Comparison of ENCODE assay signal across 12 cellular contexts in the genomic region with DNA sequence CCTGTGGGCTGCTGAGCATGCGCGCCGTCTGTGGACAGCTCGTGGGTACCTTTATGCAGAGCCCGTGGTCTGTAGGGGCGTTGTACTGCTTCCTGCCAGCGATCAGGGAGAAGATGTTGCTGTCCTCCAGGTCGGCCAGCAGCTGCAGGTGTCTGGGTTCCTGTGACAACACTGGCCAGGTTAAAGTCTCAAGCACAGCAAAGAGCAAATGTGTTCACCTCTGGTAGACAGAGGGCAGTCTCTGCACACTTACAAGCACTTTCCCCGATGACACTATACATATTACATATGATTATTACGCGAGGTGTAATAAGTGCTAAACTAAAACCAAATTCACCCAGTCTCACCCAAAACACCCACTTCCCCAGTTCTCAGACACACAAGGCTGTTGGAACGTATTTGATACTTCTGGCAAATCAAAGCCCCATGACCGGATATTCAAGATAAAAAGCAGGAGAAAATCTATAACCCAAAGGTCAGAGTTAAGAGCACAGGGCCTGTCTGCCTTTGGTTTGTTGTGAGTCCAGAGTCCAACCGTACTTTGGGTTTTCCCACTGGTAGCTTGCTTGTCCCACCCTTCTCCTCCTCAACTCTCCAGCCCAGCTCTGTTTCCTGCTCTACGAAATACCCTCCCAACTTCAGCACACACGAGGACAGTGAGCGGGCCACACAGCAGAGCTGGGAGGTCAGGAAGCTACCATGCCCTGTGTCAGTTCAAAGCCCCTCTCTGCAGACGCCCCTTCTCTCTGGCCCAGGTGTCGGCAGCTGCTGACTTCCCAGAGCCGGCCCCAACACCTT. TPM values are rescaled to one million over a fixed set of nuclear protein-coding genes. Genes with fewer than 3 reads are reported as not detected.
DNase-seq lines count a peak whose midpoint lies in the region; ATAC-seq and TF ChIP-seq lines count a peak whose summit lies in the region.
"Had no signal": no experiment of that assay in that cellular context is flagged by ENCODE, and none has a peak within 500 bp of the region (broad histone marks: within the 10 kb centered on the region; RNA-seq: fewer than 3 reads in every experiment).

No MANE protein-coding gene starts in this region.

- no peaks in the 10 kb centered on the region for H3K27me3 Mint-ChIP-seq in Caco-2 (ENCODE audit: insufficient read depth, unreplicated experiment)
- no peaks in the 10 kb centered on the region for H3K27me3 Mint-ChIP-seq in brain

- H3K4me1 Mint-ChIP-seq in Caco-2 (ENCODE audit: low read depth, unreplicated experiment) = peaks cover 26% of the 10 kb centered on the region
- H3K4me1 Mint-ChIP-seq in brain = no peaks in the 10 kb centered on the region

- POLR2A ChIA-PET in Caco-2 (lab: Charles Lee) = no interaction called here

- no peak overlapping the region for H3K27ac ChIP-seq in left lung
- H3K27ac ChIP-seq in effector memory CD4-positive, alpha-beta T cell (ENCODE audit: insufficient read depth, low read length, poor library complexity, severe bottlenecking) = no peak overlapping the region

- TF ChIP-seq EP300 in Ishikawa (IDR thresholded peaks at IDR 0.05; ENCODE audit: borderline replicate concordance) = no peak

- H3K4me3 Mint-ChIP-seq in Caco-2 (ENCODE audit: unreplicated experiment) (no peak overlapping the region), brain (no peak overlapping the region)
- H3K4me3 Mint-ChIP-seq: natural killer cell treated with Interleukin-12 subunit alpha and Interleukin-12 subunit beta and Interleukin-15 and Interleukin-18, amount 100 ng/mL, for 72 hours had no signal

- H3K27ac Mint-ChIP-seq in Caco-2 (ENCODE audit: unreplicated experiment) (peak overlapping the region; percentile 39), brain (peak overlapping the region in 1 of 5 experiments; percentile 56)
- H3K27ac Mint-ChIP-seq: natural killer cell treated with Interleukin-12 subunit alpha and Interleukin-12 subunit beta and Interleukin-15 and Interleukin-18, amount 100 ng/mL, for 72 hours had no signal

- ATAC-seq in left lung (peak; percentile 27), GM19395 (IDR thresholded peaks at IDR 0.05; ENCODE audit: unreplicated experiment) (no peak), HG03280 (IDR thresholded peaks at IDR 0.05; ENCODE audit: unreplicated experiment) (no peak), GM21390 (IDR thresholded peaks at IDR 0.05; ENCODE audit: unreplicated experiment) (no peak)

- no peaks in the 10 kb centered on the region for H3K9me3 Mint-ChIP-seq in Caco-2 (ENCODE audit: unreplicated experiment)
- no peaks in the 10 kb centered on the region for H3K9me3 Mint-ChIP-seq in brain
- H3K9me3 Mint-ChIP-seq: natural killer cell treated with Interleukin-12 subunit alpha and Interleukin-12 subunit beta and Interleukin-15 and Interleukin-18, amount 100 ng/mL, for 72 hours had no signal

- H3K9me3 ChIP-seq in Caco-2 = no peaks in the 10 kb centered on the region
- H3K9me3 ChIP-seq in left lung = no peaks in the 10 kb centered on the region
- H3K9me3 ChIP-seq in effector memory CD4-positive, alpha-beta T cell (ENCODE audit: control insufficient read depth, low read length) = no peaks in the 10 kb centered on the region

- H3K36me3 Mint-ChIP-seq in Caco-2 (ENCODE audit: insufficient read depth, unreplicated experiment) (peaks cover 39% of the 10 kb centered on the region), brain (peaks cover 49% of the 10 kb centered on the region)
- H3K36me3 Mint-ChIP-seq: natural killer cell treated with Interleukin-12 subunit alpha and Interleukin-12 subunit beta and Interleukin-15 and Interleukin-18, amount 100 ng/mL, for 72 hours had no signal

- H3K27me3 ChIP-seq in Caco-2 (replicated peaks; ENCODE audit: control insufficient read depth, insufficient read depth, low read length) = no peaks in the 10 kb centered on the region
- no peaks in the 10 kb centered on the region for H3K27me3 ChIP-seq in left lung
- no peaks in the 10 kb centered on the region for H3K27me3 ChIP-seq in effector memory CD4-positive, alpha-beta T cell (replicated peaks; ENCODE audit: control insufficient read depth, insufficient read depth, low read length, poor library complexity, severe bottlenecking)

- CTCF ChIA-PET in Caco-2 (lab: Charles Lee) = interaction anchor here (0.5 to 1.5 kb wide), 6 partner anchors 19 to 546 kb away, joined by 3 to 7 read pairs (median 5); no protein-coding TSS in a partner anchor

- H3K4me3 ChIP-seq in Caco-2 (ENCODE audit: low read depth, low read length) = no peak overlapping the region
- no peak overlapping the region for H3K4me3 ChIP-seq in left lung
- H3K4me3 ChIP-seq in effector memory CD4-positive, alpha-beta T cell (ENCODE audit: insufficient read depth, low read depth, low read length, poor library complexity, severe bottlenecking) = no peak overlapping the region

- peak; percentile 41; the same call in 1 of the 2 replicates for TF ChIP-seq RAD21 in Ishikawa (IDR thresholded peaks at IDR 0.05; ENCODE audit: low read depth)

- BruUV-seq in Caco-2 (replicated peaks; lab: Mats Ljungman, UMichigan) = no TSS peak

- H3K4me1 ChIP-seq in Caco-2 (peaks cover 9% of the 10 kb centered on the region), left lung (peaks cover 0 to 13% of the 10 kb centered on the region in 2 donors)
- H3K4me1 ChIP-seq in effector memory CD4-positive, alpha-beta T cell (ENCODE audit: control insufficient read depth, insufficient read depth, low read length, poor library complexity, severe bottlenecking) = peaks cover 9% of the 10 kb centered on the region

- DNase-seq in Caco-2 = peak in 1 of 2 experiments; percentile 47
- DNase-seq in left lung = no peak
- no peak for DNase-seq in effector memory CD4-positive, alpha-beta T cell
- DNase-seq: activated CD4-positive, alpha-beta T cell treated with anti-CD3 and anti-CD28 coated beads, Interleukin-2, amount 50 U/mL, for 4 hours; effector CD4-positive, alpha-beta T cell; NCI-H446 had no signal

- peaks cover 3% of the 10 kb centered on the region; the same call in 1 of the 2 replicates for H3K36me3 ChIP-seq in Caco-2 (ENCODE audit: control insufficient read depth, insufficient read depth, low read length)
- peaks cover 0 to 80% of the 10 kb centered on the region in 2 donors for H3K36me3 ChIP-seq in left lung
- H3K36me3 ChIP-seq in effector memory CD4-positive, alpha-beta T cell (ENCODE audit: control insufficient read depth, insufficient read depth, low read length) = no peaks in the 10 kb centered on the region

- intact Hi-C loops in Caco-2 (cut with micrococcal nuclease; ENCODE audit: unreplicated experiment) (loop anchor here (1.0 to 2.0 kb wide), 3 partner anchors 18 to 523 kb away; no protein-coding TSS in a partner anchor), left lung (cut with DNase I) (no loop called here)

- TF ChIP-seq CTCF in Caco-2 (IDR thresholded peaks at IDR 0.05; ENCODE audit: insufficient read depth in 1 of 2, low read depth in 1 of 2, low read length in 1 of 2, severe bottlenecking in 1 of 2, unreplicated experiment in 1 of 2) = peak; percentile 11 to 70
- peak; percentile 36 to 40 for TF ChIP-seq CTCF in brain (conservative IDR thresholded peaks at IDR 0.05)
- no peak for TF ChIP-seq CTCF in left lung (IDR thresholded peaks at IDR 0.05)

TF ChIP-seq in Ishikawa, 13 proteins besides CTCF, POLR2A, EP300 and RAD21:
- TF ChIP-seq TAF1 (IDR thresholded peaks at IDR 0.05; ENCODE audit: low read depth) = no peak
- TF ChIP-seq, protein P1, sequence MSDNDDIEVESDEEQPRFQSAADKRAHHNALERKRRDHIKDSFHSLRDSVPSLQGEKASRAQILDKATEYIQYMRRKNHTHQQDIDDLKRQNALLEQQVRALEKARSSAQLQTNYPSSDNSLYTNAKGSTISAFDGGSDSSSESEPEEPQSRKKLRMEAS (IDR thresholded peaks at IDR 0.05) = no peak
- no peak for TF ChIP-seq YY1 (IDR thresholded peaks at IDR 0.05; ENCODE audit: low read depth)
- no peak for TF ChIP-seq FOXM1 (IDR thresholded peaks at IDR 0.05; ENCODE audit: borderline replicate concordance, low read depth)
- no peak for TF ChIP-seq EGR1 (IDR thresholded peaks at IDR 0.05)
- TF ChIP-seq, protein P2, sequence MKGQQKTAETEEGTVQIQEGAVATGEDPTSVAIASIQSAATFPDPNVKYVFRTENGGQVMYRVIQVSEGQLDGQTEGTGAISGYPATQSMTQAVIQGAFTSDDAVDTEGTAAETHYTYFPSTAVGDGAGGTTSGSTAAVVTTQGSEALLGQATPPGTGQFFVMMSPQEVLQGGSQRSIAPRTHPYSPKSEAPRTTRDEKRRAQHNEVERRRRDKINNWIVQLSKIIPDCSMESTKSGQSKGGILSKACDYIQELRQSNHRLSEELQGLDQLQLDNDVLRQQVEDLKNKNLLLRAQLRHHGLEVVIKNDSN (IDR thresholded peaks at IDR 0.05) = no peak
- TF ChIP-seq, protein P3, sequence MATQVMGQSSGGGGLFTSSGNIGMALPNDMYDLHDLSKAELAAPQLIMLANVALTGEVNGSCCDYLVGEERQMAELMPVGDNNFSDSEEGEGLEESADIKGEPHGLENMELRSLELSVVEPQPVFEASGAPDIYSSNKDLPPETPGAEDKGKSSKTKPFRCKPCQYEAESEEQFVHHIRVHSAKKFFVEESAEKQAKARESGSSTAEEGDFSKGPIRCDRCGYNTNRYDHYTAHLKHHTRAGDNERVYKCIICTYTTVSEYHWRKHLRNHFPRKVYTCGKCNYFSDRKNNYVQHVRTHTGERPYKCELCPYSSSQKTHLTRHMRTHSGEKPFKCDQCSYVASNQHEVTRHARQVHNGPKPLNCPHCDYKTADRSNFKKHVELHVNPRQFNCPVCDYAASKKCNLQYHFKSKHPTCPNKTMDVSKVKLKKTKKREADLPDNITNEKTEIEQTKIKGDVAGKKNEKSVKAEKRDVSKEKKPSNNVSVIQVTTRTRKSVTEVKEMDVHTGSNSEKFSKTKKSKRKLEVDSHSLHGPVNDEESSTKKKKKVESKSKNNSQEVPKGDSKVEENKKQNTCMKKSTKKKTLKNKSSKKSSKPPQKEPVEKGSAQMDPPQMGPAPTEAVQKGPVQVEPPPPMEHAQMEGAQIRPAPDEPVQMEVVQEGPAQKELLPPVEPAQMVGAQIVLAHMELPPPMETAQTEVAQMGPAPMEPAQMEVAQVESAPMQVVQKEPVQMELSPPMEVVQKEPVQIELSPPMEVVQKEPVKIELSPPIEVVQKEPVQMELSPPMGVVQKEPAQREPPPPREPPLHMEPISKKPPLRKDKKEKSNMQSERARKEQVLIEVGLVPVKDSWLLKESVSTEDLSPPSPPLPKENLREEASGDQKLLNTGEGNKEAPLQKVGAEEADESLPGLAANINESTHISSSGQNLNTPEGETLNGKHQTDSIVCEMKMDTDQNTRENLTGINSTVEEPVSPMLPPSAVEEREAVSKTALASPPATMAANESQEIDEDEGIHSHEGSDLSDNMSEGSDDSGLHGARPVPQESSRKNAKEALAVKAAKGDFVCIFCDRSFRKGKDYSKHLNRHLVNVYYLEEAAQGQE (IDR thresholded peaks at IDR 0.05; ENCODE audit: low read depth) = no peak
- no peak for TF ChIP-seq CEBPB (IDR thresholded peaks at IDR 0.05)
- TF ChIP-seq TEAD4 (IDR thresholded peaks at IDR 0.05) = no peak
- TF ChIP-seq ZBTB7A (IDR thresholded peaks at IDR 0.05; ENCODE audit: low read depth) = no peak
TF ChIP-seq in Ishikawa: peak in this region for 0.

RNA-seq across cellular contexts. Expression of a gene that starts 49.7 kb away (rescaled TPM):
- total RNA-seq in Caco-2 (2022) = 75.9 and 87.0 TPM in 2 replicates
- polyA plus RNA-seq in brain (ENCODE audit: insufficient read depth, low read depth, low replicate concordance) = 450 TPM
- 1 to 10 TPM in 1 of 2 donors, under 1 TPM in 1; 0.90 to 1.2 TPM for total RNA-seq in left lung
- total RNA-seq: natural killer cell treated with Interleukin-12 subunit alpha and Interleukin-12 subunit beta and Interleukin-15 and Interleukin-18, amount 100 ng/mL, for 72 hours had no signal

Comparison
In these comparisons a context has a peak if more than half of its experiments do, and no peak if none do; other contexts are left out.
1. CTCF ChIP-seq: peak in Caco-2 (2 of 2) and brain (2 of 2); none in left lung (0 of 2).
2. RNA of a gene that starts 49.7 kb away (total RNA-seq): 75.9 to 87.0 TPM in Caco-2; 0.90 to 1.2 TPM in left lung; every median in the first group is over 10 times any median in the second.